ENCODE assay signal across 39 cellular contexts in the genomic region with DNA sequence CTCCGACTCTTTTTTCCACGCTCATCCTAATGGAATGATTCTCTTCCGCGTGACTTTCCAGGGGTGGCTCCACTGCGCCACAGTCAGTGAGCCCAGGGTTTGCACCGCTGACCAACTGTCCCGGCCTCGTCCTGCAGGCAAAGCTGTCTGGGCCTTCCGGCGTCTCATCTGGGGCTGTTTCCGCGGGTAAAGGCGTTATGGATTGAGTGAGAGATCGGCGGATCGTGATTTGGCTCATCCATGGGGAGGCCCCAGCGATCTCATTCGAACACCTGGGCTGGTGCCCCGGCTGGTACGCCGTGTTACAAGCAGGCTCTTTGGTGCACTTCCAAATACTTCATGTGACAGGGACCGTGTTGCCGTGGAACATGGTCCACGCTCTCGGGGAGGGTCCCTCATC. TPM values are rescaled to one million over a fixed set of nuclear protein-coding genes. Genes with fewer than 3 reads are reported as not detected.
"Had no signal": no experiment of that assay in that cellular context is flagged by ENCODE, and none has a peak within 500 bp of the region (broad histone marks: within the 10 kb centered on the region; RNA-seq: fewer than 3 reads in every experiment).

No MANE protein-coding gene starts in this region.

- ATAC-seq: activated CD4-positive, alpha-beta T cell treated with anti-CD3 and anti-CD28 coated beads for 36 hours; activated CD4-positive, CD25-positive, alpha-beta regulatory T cell treated with anti-CD3 and anti-CD28 coated beads, Interleukin-2, amount 50 U/mL, for 24 hours; activated CD8-positive, alpha-beta T cell treated with anti-CD3 and anti-CD28 coated beads for 36 hours; activated naive CD4-positive, alpha-beta T cell treated with anti-CD3 and anti-CD28 coated beads, Interleukin-2, amount 50 U/mL, for 72 hours; activated T-cell treated with anti-CD3 and anti-CD28 coated beads, Interleukin-2, amount 50 U/mL, for 4 hours; activated T-cell treated with anti-CD3 and anti-CD28 coated beads, Interleukin-2, amount 50 U/mL, for 72 hours; activated T-helper 17 cell treated with anti-CD3 and anti-CD28 coated beads, Interleukin-2, amount 50 U/mL, for 72 hours; body of pancreas; WTC11 had no signal

- H3K4me1 ChIP-seq: adrenal gland, body of pancreas, breast epithelium had no signal

- DNase-seq: activated CD4-positive, alpha-beta memory T cell treated with anti-CD3 and anti-CD28 coated beads for 36 hours; activated CD4-positive, alpha-beta T cell treated with anti-CD3 and anti-CD28 coated beads for 1 hour; activated CD4-positive, alpha-beta T cell treated with anti-CD3 and anti-CD28 coated beads for 36 hours; activated CD4-positive, alpha-beta T cell treated with anti-CD3 and anti-CD28 coated beads for 48 hours; activated CD4-positive, alpha-beta T cell treated with anti-CD3 and anti-CD28 coated beads, Interleukin-2, amount 10 ng/mL, durations not matched to agents 7 days and 5 days; activated CD4-positive, alpha-beta T cell treated with anti-CD3 and anti-CD28 coated beads, Interleukin-2, amount 50 U/mL, for 4 hours; activated CD4-positive, CD25-positive, alpha-beta regulatory T cell; activated CD8-positive, alpha-beta memory T cell treated with anti-CD3 and anti-CD28 coated beads, Interleukin-2, amount 50 U/mL, for 4 hours; activated CD8-positive, alpha-beta T cell treated with anti-CD3 and anti-CD28 coated beads for 36 hours; activated effector memory CD4-positive, alpha-beta T cell treated with anti-CD3 and anti-CD28 coated beads, Interleukin-2, amount 50 U/mL, for 16 hours; activated gamma-delta T cell treated with Interleukin-2 at 50 U/mL for 16 hours; activated naive CD4-positive, alpha-beta T cell; activated naive CD4-positive, alpha-beta T cell treated with anti-CD3 and anti-CD28 coated beads for 36 hours; activated naive CD4-positive, alpha-beta T cell treated with anti-CD3 and anti-CD28 coated beads, Interleukin-2, amount 50 U/mL, for 16 hours; activated naive CD8-positive, alpha-beta T cell treated with anti-CD3 and anti-CD28 coated beads for 36 hours; activated T-cell treated with anti-CD3 and anti-CD28 coated beads for 4 hours; activated T-cell treated with anti-CD3 and anti-CD28 coated beads, Interleukin-2, amount 50 U/mL, for 1 hour; activated T-cell treated with anti-CD3 and anti-CD28 coated beads, Interleukin-2, amount 50 U/mL, for 4 hours; activated T-cell treated with anti-CD3 and anti-CD28 coated beads, Interleukin-2, amount 50 U/mL, for 72 hours; adrenal gland; amniotic stem cell; aorta; body of pancreas; brain microvascular endothelial cell; central memory CD4-positive, alpha-beta T cell; T-helper 2 cell; T-helper 9 cell had no signal

- H3K36me3 Mint-ChIP-seq: activated CD4-positive, alpha-beta memory T cell treated with anti-CD3 and anti-CD28 coated beads for 36 hours; activated naive CD4-positive, alpha-beta T cell treated with anti-CD3 and anti-CD28 coated beads, Interleukin-2, amount 50 U/mL, for 72 hours; activated naive CD8-positive, alpha-beta T cell treated with anti-CD3 and anti-CD28 coated beads for 36 hours had no signal

- H3K4me1 Mint-ChIP-seq: activated CD4-positive, alpha-beta T cell treated with anti-CD3 and anti-CD28 coated beads for 36 hours; activated CD4-positive, alpha-beta T cell treated with anti-CD3 and anti-CD28 coated beads, Interleukin-2, amount 10 ng/mL, durations not matched to agents 7 days and 5 days; activated naive CD8-positive, alpha-beta T cell treated with anti-CD3 and anti-CD28 coated beads for 36 hours; activated T-helper 17 cell treated with anti-CD3 and anti-CD28 coated beads, Interleukin-2, amount 50 U/mL, for 72 hours; WTC11 had no signal

- H3K4me3 ChIP-seq: adrenal gland, body of pancreas, breast epithelium had no signal

- H3K9me3 ChIP-seq: adrenal gland, body of pancreas had no signal

- H3K27me3 ChIP-seq: adrenal gland, body of pancreas had no signal

- H3K27ac Mint-ChIP-seq: activated CD4-positive, alpha-beta memory T cell treated with anti-CD3 and anti-CD28 coated beads for 36 hours; activated CD4-positive, alpha-beta T cell treated with anti-CD3 and anti-CD28 coated beads for 36 hours; activated CD4-positive, alpha-beta T cell treated with anti-CD3 and anti-CD28 coated beads, Interleukin-2, amount 10 ng/mL, durations not matched to agents 7 days and 5 days; activated CD8-positive, alpha-beta T cell treated with anti-CD3 and anti-CD28 coated beads for 36 hours; activated naive CD4-positive, alpha-beta T cell treated with anti-CD3 and anti-CD28 coated beads for 36 hours; activated naive CD4-positive, alpha-beta T cell treated with anti-CD3 and anti-CD28 coated beads, Interleukin-2, amount 50 U/mL, for 72 hours; activated naive CD8-positive, alpha-beta T cell treated with anti-CD3 and anti-CD28 coated beads for 36 hours; activated T-cell treated with anti-CD3 and anti-CD28 coated beads, Interleukin-2, amount 50 U/mL, for 72 hours; activated T-helper 1 cell treated with anti-CD3 and anti-CD28 coated beads, Interleukin-12 subunit alpha, Interleukin-12 subunit beta, Interleukin-2, Interleukin-4 antibody, amounts not matched to agents 30 ng/mL and 10 ng/mL and 1 ng/mL, durations not matched to agents 14 hours and 24 hours and 36 hours; activated T-helper 17 cell treated with anti-CD3 and anti-CD28 coated beads, Interleukin-2, amount 50 U/mL, for 72 hours; T-helper 1 cell treated with Interleukin-12 subunit alpha and Interleukin-12 subunit beta and Interleukin-4 antibody, amounts not matched to agents 30 μg/mL and 1 μg/mL, for 36 hours; T-helper 2 cell treated with Interferon-gamma antibody and Interleukin-4, amounts not matched to agents 5 μg/mL and 100 μg/mL, for 36 hours had no signal

- H3K27me3 Mint-ChIP-seq: activated CD4-positive, alpha-beta memory T cell treated with anti-CD3 and anti-CD28 coated beads for 36 hours; activated CD4-positive, alpha-beta T cell treated with anti-CD3 and anti-CD28 coated beads for 36 hours; activated CD4-positive, alpha-beta T cell treated with anti-CD3 and anti-CD28 coated beads, Interleukin-2, amount 10 ng/mL, durations not matched to agents 7 days and 5 days; activated CD8-positive, alpha-beta T cell treated with anti-CD3 and anti-CD28 coated beads for 36 hours; activated naive CD8-positive, alpha-beta T cell treated with anti-CD3 and anti-CD28 coated beads for 36 hours; activated T-helper 17 cell treated with anti-CD3 and anti-CD28 coated beads, Interleukin-2, amount 50 U/mL, for 72 hours had no signal

- H3K27ac ChIP-seq: adrenal gland, body of pancreas, brain microvascular endothelial cell, breast epithelium, VCaP had no signal

- H3K4me3 Mint-ChIP-seq: activated CD4-positive, alpha-beta memory T cell treated with anti-CD3 and anti-CD28 coated beads for 36 hours; activated CD4-positive, alpha-beta T cell treated with anti-CD3 and anti-CD28 coated beads for 36 hours; activated CD4-positive, alpha-beta T cell treated with anti-CD3 and anti-CD28 coated beads, Interleukin-2, amount 10 ng/mL, durations not matched to agents 7 days and 5 days; activated CD8-positive, alpha-beta T cell treated with anti-CD3 and anti-CD28 coated beads for 36 hours; activated naive CD4-positive, alpha-beta T cell treated with anti-CD3 and anti-CD28 coated beads for 36 hours; activated naive CD8-positive, alpha-beta T cell treated with anti-CD3 and anti-CD28 coated beads for 36 hours; activated T-cell treated with anti-CD3 and anti-CD28 coated beads, Interleukin-2, amount 50 U/mL, for 4 hours; activated T-cell treated with anti-CD3 and anti-CD28 coated beads, Interleukin-2, amount 50 U/mL, for 72 hours; activated T-helper 1 cell treated with anti-CD3 and anti-CD28 coated beads, Interleukin-12 subunit alpha, Interleukin-12 subunit beta, Interleukin-2, Interleukin-4 antibody, amounts not matched to agents 30 ng/mL and 10 ng/mL and 1 ng/mL, durations not matched to agents 14 hours and 24 hours and 36 hours; activated T-helper 17 cell treated with anti-CD3 and anti-CD28 coated beads, Interleukin-2, amount 50 U/mL, for 72 hours; T-helper 1 cell treated with Interleukin-12 subunit alpha and Interleukin-12 subunit beta and Interleukin-4 antibody, amounts not matched to agents 30 μg/mL and 1 μg/mL, for 36 hours; T-helper 2 cell treated with Interferon-gamma antibody and Interleukin-4, amounts not matched to agents 5 μg/mL and 100 μg/mL, for 36 hours; WTC11 had no signal

- H3K9me3 Mint-ChIP-seq: activated CD4-positive, alpha-beta memory T cell treated with anti-CD3 and anti-CD28 coated beads for 36 hours; activated CD4-positive, alpha-beta T cell treated with anti-CD3 and anti-CD28 coated beads, Interleukin-2, amount 10 ng/mL, durations not matched to agents 7 days and 5 days; activated CD8-positive, alpha-beta T cell treated with anti-CD3 and anti-CD28 coated beads for 36 hours; activated naive CD4-positive, alpha-beta T cell treated with anti-CD3 and anti-CD28 coated beads for 36 hours; activated naive CD4-positive, alpha-beta T cell treated with anti-CD3 and anti-CD28 coated beads, Interleukin-2, amount 50 U/mL, for 72 hours; activated naive CD8-positive, alpha-beta T cell treated with anti-CD3 and anti-CD28 coated beads for 36 hours; activated T-cell treated with anti-CD3 and anti-CD28 coated beads, Interleukin-2, amount 50 U/mL, for 4 hours; activated T-cell treated with anti-CD3 and anti-CD28 coated beads, Interleukin-2, amount 50 U/mL, for 72 hours; activated T-helper 1 cell treated with anti-CD3 and anti-CD28 coated beads, Interleukin-12 subunit alpha, Interleukin-12 subunit beta, Interleukin-2, Interleukin-4 antibody, amounts not matched to agents 30 ng/mL and 10 ng/mL and 1 ng/mL, durations not matched to agents 14 hours and 24 hours and 36 hours; activated T-helper 17 cell treated with anti-CD3 and anti-CD28 coated beads, Interleukin-2, amount 50 U/mL, for 72 hours; T-helper 1 cell treated with Interleukin-12 subunit alpha and Interleukin-12 subunit beta and Interleukin-4 antibody, amounts not matched to agents 30 μg/mL and 1 μg/mL, for 36 hours; T-helper 2 cell treated with Interferon-gamma antibody and Interleukin-4, amounts not matched to agents 5 μg/mL and 100 μg/mL, for 36 hours had no signal

- FAIRE-seq: astrocyte, TTC549 had no signal

- H3K36me3 ChIP-seq: adrenal gland, brain microvascular endothelial cell, breast epithelium had no signal

RNA-seq across cellular contexts. Expression of a gene that starts 47.8 kb away (rescaled TPM):
- total RNA-seq: activated CD4-positive, alpha-beta memory T cell treated with anti-CD3 and anti-CD28 coated beads for 36 hours; activated CD4-positive, alpha-beta T cell treated with anti-CD3 and anti-CD28 coated beads for 36 hours; activated CD8-positive, alpha-beta memory T cell treated with anti-CD3 and anti-CD28 coated beads for 36 hours; activated CD8-positive, alpha-beta T cell treated with anti-CD3 and anti-CD28 coated beads for 36 hours; activated naive CD4-positive, alpha-beta T cell treated with anti-CD3 and anti-CD28 coated beads for 36 hours; activated T-cell treated with anti-CD3 and anti-CD28 coated beads, Interleukin-2, amount 50 U/mL, for 4 hours; activated T-helper 1 cell treated with anti-CD3 and anti-CD28 coated beads, Interleukin-12 subunit alpha, Interleukin-12 subunit beta, Interleukin-2, Interleukin-4 antibody, amounts not matched to agents 30 ng/mL and 10 ng/mL and 1 ng/mL, durations not matched to agents 14 hours and 24 hours and 36 hours; aorta; breast epithelium had no signal
- polyA plus RNA-seq: aorta had no signal
